Comparison of ENCODE assay signal across 20 cellular contexts in the genomic region with DNA sequence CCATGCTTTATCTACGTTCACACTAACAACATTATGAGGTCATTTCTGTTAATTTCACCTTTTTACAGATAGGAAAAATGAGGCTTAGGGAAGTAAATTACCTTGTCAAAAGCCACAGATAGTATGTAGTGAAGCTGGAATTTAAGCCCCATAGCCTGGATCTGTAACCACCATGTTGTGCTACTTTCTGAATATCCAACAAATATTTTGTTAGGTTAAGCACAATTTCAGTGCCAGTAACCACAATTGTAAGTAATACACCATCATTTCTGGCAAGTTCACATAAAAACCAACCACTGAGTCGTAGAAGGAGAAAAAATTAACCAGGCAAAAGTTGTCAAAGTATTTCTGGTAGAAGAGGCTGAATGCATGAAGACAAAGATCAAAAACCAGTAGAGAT.
A peak's percentile ranks its signal among the peaks of the same experiment; 100 is the strongest.
DNase-seq lines count a peak whose midpoint lies in the region; ATAC-seq, FAIRE-seq and TF ChIP-seq lines count a peak whose summit lies in the region.
"Had no signal": no experiment of that assay in that cellular context is flagged by ENCODE, and none has a peak within 500 bp of the region (broad histone marks: within the 10 kb centered on the region; RNA-seq: fewer than 3 reads in every experiment).

No MANE protein-coding gene starts in this region.

- H3K9me3 Mint-ChIP-seq in stimulated activated naive B cell treated with anti-CD40 and anti-IgM and Interleukin-4, amounts not matched to agents 10 μg/mL and 1 μg/mL and 100 μg/mL, for 72 hours = peaks cover 3 to 14% of the 10 kb centered on the region in 2 donors

- no peaks in the 10 kb centered on the region for H4K20me1 ChIP-seq in smooth muscle cell (ENCODE audit: low read depth)

- no peaks in the 10 kb centered on the region for H3F3A ChIP-seq in smooth muscle cell (ENCODE audit: low read depth)

- H3K27ac ChIP-seq in suprapubic skin (no peak overlapping the region), smooth muscle cell (ENCODE audit: low read depth) (no peak overlapping the region)
- H3K27ac ChIP-seq: 22Rv1 had no signal

- H3K27ac Mint-ChIP-seq in stimulated activated naive B cell treated with anti-CD40 and anti-IgM and Interleukin-4, amounts not matched to agents 10 μg/mL and 1 μg/mL and 100 μg/mL, for 72 hours = no peak overlapping the region
- H3K27ac Mint-ChIP-seq: CD8-positive, alpha-beta T cell; GM23338; H9 had no signal

- no peaks in the 10 kb centered on the region for H3K36me3 Mint-ChIP-seq in stimulated activated naive B cell treated with anti-CD40 and anti-IgM and Interleukin-4, amounts not matched to agents 10 μg/mL and 1 μg/mL and 100 μg/mL, for 72 hours

- no peaks in the 10 kb centered on the region for H3K36me3 ChIP-seq in suprapubic skin
- no peaks in the 10 kb centered on the region for H3K36me3 ChIP-seq in smooth muscle cell (ENCODE audit: low read depth)

- H3K4me2 ChIP-seq in smooth muscle cell = no peak overlapping the region
- H3K4me2 ChIP-seq: GM23338 had no signal

- H3K27me3 Mint-ChIP-seq in stimulated activated naive B cell treated with anti-CD40 and anti-IgM and Interleukin-4, amounts not matched to agents 10 μg/mL and 1 μg/mL and 100 μg/mL, for 72 hours = peaks cover 8 to 11% of the 10 kb centered on the region in 2 donors

- no peak overlapping the region for H3K4me3 ChIP-seq in suprapubic skin
- H3K4me3 ChIP-seq in smooth muscle cell = no peak overlapping the region
- H3K4me3 ChIP-seq: GM23338 had no signal

- H3K4me1 Mint-ChIP-seq in stimulated activated naive B cell treated with anti-CD40 and anti-IgM and Interleukin-4, amounts not matched to agents 10 μg/mL and 1 μg/mL and 100 μg/mL, for 72 hours = peaks cover 3 to 8% of the 10 kb centered on the region in 2 donors
- H3K4me1 Mint-ChIP-seq: GM23338, H9 had no signal

- no peak overlapping the region for H3K9ac ChIP-seq in smooth muscle cell (ENCODE audit: low read depth)

- H3K9me3 ChIP-seq in suprapubic skin (no peaks in the 10 kb centered on the region), smooth muscle cell (replicated peaks; ENCODE audit: low read depth) (no peaks in the 10 kb centered on the region)
- H3K9me3 ChIP-seq: Caco-2 had no signal

- H3K27me3 ChIP-seq in suprapubic skin (no peaks in the 10 kb centered on the region), smooth muscle cell (ENCODE audit: low read depth) (no peaks in the 10 kb centered on the region)

- H3K4me1 ChIP-seq in suprapubic skin (peaks cover 5% of the 10 kb centered on the region), smooth muscle cell (ENCODE audit: low read depth) (no peaks in the 10 kb centered on the region)

- H3K79me2 ChIP-seq in smooth muscle cell (ENCODE audit: low read depth) = no peaks in the 10 kb centered on the region

- TF ChIP-seq EP300 in suprapubic skin (IDR thresholded peaks at IDR 0.05) = no peak

- ATAC-seq in GM19455 (IDR thresholded peaks at IDR 0.05; ENCODE audit: unreplicated experiment) = no peak
- ATAC-seq in stimulated activated naive B cell treated with anti-CD40 and anti-IgM and Interleukin-4, amounts not matched to agents 10 μg/mL and 1 μg/mL and 100 μg/mL, for 72 hours (replicated peaks) = no peak
- ATAC-seq: CD8-positive, alpha-beta T cell; GM23338; HCT116 had no signal

- FAIRE-seq in RCC 7860 (lab: Jason Lieb, UNC) = peak; percentile 48
- FAIRE-seq: A204.1, G401.6, GM12892 had no signal

- no peak for TF ChIP-seq CTCF in suprapubic skin (IDR thresholded peaks at IDR 0.05)
- TF ChIP-seq CTCF in smooth muscle cell (IDR thresholded peaks at IDR 0.05; ENCODE audit: borderline replicate concordance, insufficient read depth, poor library complexity, severe bottlenecking) = no peak

- TF ChIP-seq POLR2A in suprapubic skin (IDR thresholded peaks at IDR 0.05) = no peak

- no peak overlapping the region for H2AFZ ChIP-seq in smooth muscle cell (ENCODE audit: low read depth)
- H2AFZ ChIP-seq: GM23338 had no signal

- no peak overlapping the region for H3K4me3 Mint-ChIP-seq in stimulated activated naive B cell treated with anti-CD40 and anti-IgM and Interleukin-4, amounts not matched to agents 10 μg/mL and 1 μg/mL and 100 μg/mL, for 72 hours
- H3K4me3 Mint-ChIP-seq: GM23338, H9 had no signal

- WGBS in suprapubic skin = 66% methylated on average over 2 of the region's 2 CpGs
- WGBS in smooth muscle cell (ENCODE audit: low lambda C conversion rate) = 72% methylated on average over 2 of the region's 2 CpGs

- DNase-seq in ACHN (peak; percentile 9), RCC 7860 (ENCODE audit: low spot score) (no peak), astrocyte of the hippocampus (ENCODE audit: low read depth, low spot score) (peak; percentile 58), kidney tubule cell (ENCODE audit: low spot score) (peak; percentile 17), suprapubic skin (ENCODE audit: low spot score in 2 of 2) (no peak), smooth muscle cell (lab: John Stamatoyannopoulos, UW; ENCODE audit: unreplicated experiment) (no peak)
- DNase-seq in stimulated activated naive B cell treated with anti-CD40 and anti-IgM and Interleukin-4, amounts not matched to agents 10 μg/mL and 1 μg/mL and 100 μg/mL, for 72 hours = no peak
- DNase-seq: C1 segment of cervical spinal cord; Caco-2; CD8-positive, alpha-beta T cell; DMS153; DND-41; H9 had no signal

- in situ Hi-C loops in ACHN (cut with HindIII; ENCODE audit: low pct_ligation_motif_present, low pct_unique_long_range_greater_than_20kb, low sequenced_read_pairs) = no loop called here

Comparison
In these comparisons a context has a peak if more than half of its experiments do, and no peak if none do; other contexts are left out.
1. DNase-seq: peak in ACHN (single experiment), astrocyte of the hippocampus (single experiment) and kidney tubule cell (single experiment); none in RCC 7860 (single experiment), suprapubic skin (0 of 2), smooth muscle cell (single experiment) and stimulated activated naive B cell treated with anti-CD40 and anti-IgM and Interleukin-4, amounts not matched to agents 10 μg/mL and 1 μg/mL and 100 μg/mL, for 72 hours (single experiment).